Comparison of ENCODE assay signal across 8 cellular contexts in genomic region chr7:26857534-26858228, GRCh38. TPM values are rescaled to one million over a fixed set of nuclear protein-coding genes. Genes with fewer than 3 reads are reported as not detected.
DNase-seq lines count a peak whose midpoint lies in the region; ATAC-seq and TF ChIP-seq lines count a peak whose summit lies in the region.

No MANE protein-coding gene starts in this region.

- TF ChIP-seq CTCF in WI38 (IDR thresholded peaks at IDR 0.05; ENCODE audit: low read depth, low read length) (no peak), suprapubic skin (IDR thresholded peaks at IDR 0.05) (no peak)

- DNase-seq in DMS79 treated with DMSO at 0.1 percent for 48 hours (lab: John Stamatoyannopoulos, UW) (peak; percentile 41), kidney glomerular epithelial cell (lab: John Stamatoyannopoulos, UW) (peak; percentile 48), suprapubic skin (ENCODE audit: low spot score in 2 of 2) (no peak), DMS 273 treated with DMSO at 0.1 percent for 48 hours (lab: John Stamatoyannopoulos, UW) (no peak), NCI-H524 (lab: John Stamatoyannopoulos, UW) (no peak)

- TF ChIP-seq POLR2A in suprapubic skin (IDR thresholded peaks at IDR 0.05): no peak

- peak overlapping the region; percentile 74 for H3K27ac ChIP-seq in suprapubic skin

- H3K4me3 ChIP-seq in WI38 (ENCODE audit: low read depth, low read length): peak overlapping the region; percentile 46
- H3K4me3 ChIP-seq in suprapubic skin: peak overlapping the region; percentile 40

- H3K4me1 ChIP-seq in suprapubic skin: peaks cover 13% of the 10 kb centered on the region

- no peaks in the 10 kb centered on the region for H3K27me3 ChIP-seq in suprapubic skin

- peak; percentile 59 for ATAC-seq in HG02798 (IDR thresholded peaks at IDR 0.05; ENCODE audit: poor library complexity, unreplicated experiment)
- no peak for ATAC-seq in GM21423 (IDR thresholded peaks at IDR 0.05; ENCODE audit: unreplicated experiment)

- H3K9me3 ChIP-seq in suprapubic skin: no peaks in the 10 kb centered on the region

- H3K36me3 ChIP-seq in suprapubic skin: no peaks in the 10 kb centered on the region

- TF ChIP-seq EP300 in suprapubic skin (IDR thresholded peaks at IDR 0.05): no peak

- WGBS in suprapubic skin: 74% methylated on average over 29 of the region's 29 CpGs

RNA-seq across cellular contexts. Expression of gene SKAP2, which starts 6.7 kb away (rescaled TPM):
- total RNA-seq in suprapubic skin: 10 to 100 TPM; 21.3 to 34.4 (median 23.9) TPM

Comparison
In these comparisons a context has a peak if more than half of its experiments do, and no peak if none do; other contexts are left out.
1. DNase-seq: peak in DMS79 treated with DMSO at 0.1 percent for 48 hours (single experiment) and kidney glomerular epithelial cell (single experiment); none in suprapubic skin (0 of 2), DMS 273 treated with DMSO at 0.1 percent for 48 hours (single experiment) and NCI-H524 (0 of 2).